1 cellular context compared by ENCODE assay signal in the genomic region with DNA sequence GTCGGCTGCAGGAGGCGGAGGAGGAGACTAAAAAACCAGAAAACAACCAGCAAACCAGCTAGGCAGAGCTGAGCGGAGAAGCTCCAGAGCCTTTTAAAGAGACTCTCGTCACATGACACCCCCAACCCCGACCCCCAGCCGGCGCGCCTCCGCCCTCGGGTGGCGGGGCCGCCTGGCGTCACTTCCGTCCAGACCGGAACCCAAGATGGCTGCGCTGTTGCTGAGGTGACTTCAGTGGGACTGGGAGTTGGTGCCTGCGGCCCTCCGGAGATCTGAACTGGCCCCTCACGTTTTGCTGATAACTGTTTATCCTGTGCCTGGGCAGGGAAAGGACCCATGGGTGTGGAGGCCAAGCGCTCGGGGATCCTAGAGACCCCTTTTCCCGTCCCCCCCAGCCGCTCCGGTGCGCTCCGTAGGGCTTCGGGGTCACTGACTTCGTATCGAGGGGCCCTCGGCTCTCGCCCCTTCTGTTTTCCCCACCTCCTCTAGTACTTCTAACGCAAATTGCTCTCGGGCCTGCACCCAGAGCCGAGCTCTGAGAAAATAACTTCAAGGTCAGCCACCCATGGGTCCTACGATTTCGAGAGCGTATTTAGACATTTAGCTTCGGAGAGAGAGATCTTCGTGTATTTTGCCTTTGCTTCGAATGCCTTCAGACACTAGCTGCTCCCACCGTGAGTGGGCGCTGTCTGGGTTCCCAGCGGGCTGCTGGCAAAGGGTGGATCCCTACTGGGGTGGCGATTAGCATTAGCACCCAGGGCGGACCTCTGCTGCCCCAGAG.
TF ChIP-seq lines count a peak whose summit lies in the region.

Gene SDHC (plus strand): TSS at position 181 of the 781 bp plus-strand sequence. CDS start 25 bp downstream, at position 206.

TF ChIP-seq in HepG2, 621 proteins besides CTCF, POLR2A, EP300 and RAD21 (continued from another document):
- no peak for TF ChIP-seq MLX (CRISPR knock-in tag; IDR thresholded peaks at IDR 0.05)
- peak; percentile 82; the same call in 1 of the 2 replicates for TF ChIP-seq NFKB2 (CRISPR knock-in tag; IDR thresholded peaks at IDR 0.05; ENCODE audit: borderline replicate concordance)
- TF ChIP-seq ZSCAN25 (CRISPR knock-in tag; IDR thresholded peaks at IDR 0.05) = no peak
- TF ChIP-seq TEAD2 (CRISPR knock-in tag; IDR thresholded peaks at IDR 0.05) = no peak
- no peak for TF ChIP-seq NR1H2 (CRISPR knock-in tag; IDR thresholded peaks at IDR 0.05; ENCODE audit: borderline replicate concordance, low read depth)
- TF ChIP-seq SP140L (CRISPR knock-in tag; IDR thresholded peaks at IDR 0.05; ENCODE audit: borderline replicate concordance) = no peak
- no peak for TF ChIP-seq CEBPB (IDR thresholded peaks at IDR 0.05; ENCODE audit: borderline replicate concordance, low read depth, low read length)
- TF ChIP-seq ZNF329 (CRISPR knock-in tag; IDR thresholded peaks at IDR 0.05; ENCODE audit: low read depth) = no peak
- no peak for TF ChIP-seq ZNF678 (CRISPR knock-in tag; IDR thresholded peaks at IDR 0.05)
